In genomic region chr5:39274388-39275085, GRCh38 we compare ENCODE assay signal across 8 cellular contexts. TPM values are rescaled to one million over a fixed set of nuclear protein-coding genes. Genes with fewer than 3 reads are reported as not detected.
DNase-seq lines count a peak whose midpoint lies in the region; ATAC-seq and TF ChIP-seq lines count a peak whose summit lies in the region.
"Had no signal": no experiment of that assay in that cellular context is flagged by ENCODE, and none has a peak within 500 bp of the region (broad histone marks: within the 10 kb centered on the region; RNA-seq: fewer than 3 reads in every experiment).

No MANE protein-coding gene starts in this region.

- DNase-seq in left ventricle myocardium superior (no peak), HPDE6-E6E7 (ENCODE audit: extremely low spot score) (no peak), BE2C (no peak), ureter (ENCODE audit: low spot score) (no peak)

- H3K4me1 ChIP-seq in OCI-LY3 (ENCODE audit: low read length) (peaks cover 14% of the 10 kb centered on the region), BE2C (no peaks in the 10 kb centered on the region)

- H3K4me2 ChIP-seq in OCI-LY3 (ENCODE audit: low read length), result peak overlapping the region; percentile 69

- ATAC-seq in GM18909 (IDR thresholded peaks at IDR 0.05; ENCODE audit: poor library complexity, unreplicated experiment) (peak; percentile 84), HG02840 (IDR thresholded peaks at IDR 0.05; ENCODE audit: low FRiP score, unreplicated experiment) (peak; percentile 91), left ventricle myocardium superior (peak; percentile 56)

- H3K36me3 ChIP-seq in OCI-LY3 (replicated peaks; ENCODE audit: low read depth, low read length), result no peaks in the 10 kb centered on the region
- H3K36me3 ChIP-seq in BE2C, result no peaks in the 10 kb centered on the region

- no peaks in the 10 kb centered on the region for H4K20me1 ChIP-seq in OCI-LY3 (ENCODE audit: insufficient read depth, low read length)

- intact Hi-C loops in left ventricle myocardium superior (cut with micrococcal nuclease), result no loop called here

- peak overlapping the region; percentile 59 for H3K27ac ChIP-seq in OCI-LY3 (ENCODE audit: low read length)

- H2AFZ ChIP-seq in OCI-LY3 (ENCODE audit: low read depth, low read length), result peak overlapping the region; percentile 84

- H3K9me3 ChIP-seq in OCI-LY3 (ENCODE audit: insufficient read depth, low read length) (no peaks in the 10 kb centered on the region), BE2C (no peaks in the 10 kb centered on the region)

- H3K9ac ChIP-seq in OCI-LY3 (ENCODE audit: low read length), result peak overlapping the region; percentile 29; the same call in 1 of the 2 replicates

- H3K79me2 ChIP-seq in OCI-LY3 (ENCODE audit: low read length), result no peaks in the 10 kb centered on the region

- H3K27me3 ChIP-seq in OCI-LY3 (ENCODE audit: low read depth, low read length) (no peaks in the 10 kb centered on the region), BE2C (no peaks in the 10 kb centered on the region)

- H3K4me3 ChIP-seq in OCI-LY3 (ENCODE audit: low read length) (peak overlapping the region; percentile 53), BE2C (ENCODE audit: low read depth, low read length) (no peak overlapping the region)

- no peak for TF ChIP-seq CTCF in OCI-LY3 (IDR thresholded peaks at IDR 0.05; ENCODE audit: low read depth, low read length)
- no peak for TF ChIP-seq CTCF in BE2C (IDR thresholded peaks at IDR 0.05; ENCODE audit: low read depth, low read length)

RNA-seq across cellular contexts. Expression of gene FYB1, which starts 55.2 kb away (rescaled TPM):
- total RNA-seq in left ventricle myocardium superior, result 5.8 TPM
- polyA plus RNA-seq in BE2C (2012; ENCODE audit: insufficient read depth, insufficient read length, low read depth), result not detected
- 17.9 TPM for total RNA-seq in ureter
- total RNA-seq: lung microvascular endothelial cell had no signal
